Comparison of ENCODE assay signal across 9 cellular contexts in the genomic region with DNA sequence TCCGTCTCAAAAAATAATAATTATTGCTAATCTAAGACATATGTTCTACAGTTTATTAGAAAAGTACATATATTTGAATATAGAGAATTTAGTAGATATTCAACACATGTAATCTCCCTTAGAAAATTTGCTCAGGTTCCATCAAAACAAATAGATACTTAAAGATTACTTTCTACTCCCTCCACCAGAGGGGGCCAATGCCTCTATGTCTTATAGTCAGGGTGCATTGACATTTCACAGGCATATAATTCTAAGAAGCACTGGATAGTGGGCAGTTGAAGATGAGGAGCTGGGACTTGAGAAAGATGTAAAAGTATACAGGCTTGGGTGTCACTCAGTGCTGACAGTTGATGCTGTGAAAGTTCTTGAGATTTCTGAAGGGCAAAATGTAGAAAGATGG.
DNase-seq lines count a peak whose midpoint lies in the region; ATAC-seq, FAIRE-seq and TF ChIP-seq lines count a peak whose summit lies in the region.
"Had no signal": no experiment of that assay in that cellular context is flagged by ENCODE, and none has a peak within 500 bp of the region (broad histone marks: within the 10 kb centered on the region; RNA-seq: fewer than 3 reads in every experiment).

No MANE protein-coding gene starts in this region.

- peak; percentile 37 for TF ChIP-seq CTCF in GM10266 (IDR thresholded peaks at IDR 0.05; ENCODE audit: control insufficient read depth, insufficient read depth, low read depth, missing control alignments)

- H3K27ac ChIP-seq in CD8-positive, alpha-beta memory T cell (ENCODE audit: low read depth, low read length), result no peak overlapping the region

- FAIRE-seq in A204.1 (lab: Jason Lieb, UNC), result peak; percentile 27

- no peaks in the 10 kb centered on the region for H3K9me3 Mint-ChIP-seq in T-helper 2 cell treated with Interferon-gamma antibody and Interleukin-4, amounts not matched to agents 5 μg/mL and 100 μg/mL, for 36 hours
- peaks cover 0 to 6% (median 0%) of the 10 kb centered on the region in 5 donors for H3K9me3 Mint-ChIP-seq in CD8-positive, alpha-beta memory T cell

- no peak for ATAC-seq in HG03439 (IDR thresholded peaks at IDR 0.05; ENCODE audit: unreplicated experiment)
- ATAC-seq: activated naive CD4-positive, alpha-beta T cell treated with anti-CD3 and anti-CD28 coated beads, Interleukin-2, amount 50 U/mL, for 72 hours had no signal

- H3K27me3 Mint-ChIP-seq in T-helper 2 cell treated with Interferon-gamma antibody and Interleukin-4, amounts not matched to agents 5 μg/mL and 100 μg/mL, for 36 hours (ENCODE audit: low read depth), result no peaks in the 10 kb centered on the region
- no peaks in the 10 kb centered on the region for H3K27me3 Mint-ChIP-seq in CD8-positive, alpha-beta memory T cell

- POLR2A ChIA-PET in CD8-positive, alpha-beta memory T cell (lab: Charles Lee), result no interaction called here

- no peak overlapping the region for H3K4me3 Mint-ChIP-seq in T-helper 2 cell treated with Interferon-gamma antibody and Interleukin-4, amounts not matched to agents 5 μg/mL and 100 μg/mL, for 36 hours
- H3K4me3 Mint-ChIP-seq in CD8-positive, alpha-beta memory T cell, result no peak overlapping the region

- no peak overlapping the region for H3K27ac Mint-ChIP-seq in T-helper 2 cell treated with Interferon-gamma antibody and Interleukin-4, amounts not matched to agents 5 μg/mL and 100 μg/mL, for 36 hours
- H3K27ac Mint-ChIP-seq in CD8-positive, alpha-beta memory T cell, result no peak overlapping the region
- H3K27ac Mint-ChIP-seq: activated naive CD4-positive, alpha-beta T cell treated with anti-CD3 and anti-CD28 coated beads, Interleukin-2, amount 50 U/mL, for 72 hours had no signal

- no peaks in the 10 kb centered on the region for H3K36me3 Mint-ChIP-seq in T-helper 2 cell treated with Interferon-gamma antibody and Interleukin-4, amounts not matched to agents 5 μg/mL and 100 μg/mL, for 36 hours (ENCODE audit: low read depth)
- no peaks in the 10 kb centered on the region for H3K36me3 Mint-ChIP-seq in CD8-positive, alpha-beta memory T cell

- H3K27me3 ChIP-seq in CD8-positive, alpha-beta memory T cell (ENCODE audit: insufficient read depth, low read length, poor library complexity, severe bottlenecking), result no peaks in the 10 kb centered on the region

- H3K4me3 ChIP-seq in CD8-positive, alpha-beta memory T cell (ENCODE audit: low read length), result no peak overlapping the region

- CTCF ChIA-PET in CD8-positive, alpha-beta memory T cell (lab: Charles Lee), result no interaction called here

- H3K4me1 ChIP-seq in CD8-positive, alpha-beta memory T cell (ENCODE audit: insufficient read depth, low read length), result no peaks in the 10 kb centered on the region

- no peaks in the 10 kb centered on the region for H3K9me3 ChIP-seq in CD8-positive, alpha-beta memory T cell (ENCODE audit: low read length)

- DNase-seq in GM10266 (ENCODE audit: extremely low spot score) (peak; percentile 11), NCI-H748 treated with DMSO at 0.1 percent for 48 hours (lab: John Stamatoyannopoulos, UW) (peak; percentile 0), fibroblast of gingiva (ENCODE audit: low read depth) (peak; percentile 17)
- DNase-seq in T-helper 2 cell treated with Interferon-gamma antibody and Interleukin-4, amounts not matched to agents 5 μg/mL and 100 μg/mL, for 36 hours (ENCODE audit: low spot score), result no peak
- DNase-seq in effector CD4-positive, alpha-beta T cell, result no peak
- no peak for DNase-seq in CD8-positive, alpha-beta memory T cell

- H3K4me1 Mint-ChIP-seq in T-helper 2 cell treated with Interferon-gamma antibody and Interleukin-4, amounts not matched to agents 5 μg/mL and 100 μg/mL, for 36 hours (ENCODE audit: low read depth), result no peaks in the 10 kb centered on the region
- no peaks in the 10 kb centered on the region for H3K4me1 Mint-ChIP-seq in CD8-positive, alpha-beta memory T cell

- no peaks in the 10 kb centered on the region for H3K36me3 ChIP-seq in CD8-positive, alpha-beta memory T cell (ENCODE audit: insufficient read depth, low read length)

Comparison
In these comparisons a context has a peak if more than half of its experiments do, and no peak if none do; other contexts are left out.
1. DNase-seq: peak in GM10266 (single experiment), NCI-H748 treated with DMSO at 0.1 percent for 48 hours (single experiment) and fibroblast of gingiva (single experiment); none in T-helper 2 cell treated with Interferon-gamma antibody and Interleukin-4, amounts not matched to agents 5 μg/mL and 100 μg/mL, for 36 hours (single experiment), effector CD4-positive, alpha-beta T cell (single experiment) and CD8-positive, alpha-beta memory T cell (0 of 5).